1 cellular context compared by ENCODE assay signal in the genomic region with DNA sequence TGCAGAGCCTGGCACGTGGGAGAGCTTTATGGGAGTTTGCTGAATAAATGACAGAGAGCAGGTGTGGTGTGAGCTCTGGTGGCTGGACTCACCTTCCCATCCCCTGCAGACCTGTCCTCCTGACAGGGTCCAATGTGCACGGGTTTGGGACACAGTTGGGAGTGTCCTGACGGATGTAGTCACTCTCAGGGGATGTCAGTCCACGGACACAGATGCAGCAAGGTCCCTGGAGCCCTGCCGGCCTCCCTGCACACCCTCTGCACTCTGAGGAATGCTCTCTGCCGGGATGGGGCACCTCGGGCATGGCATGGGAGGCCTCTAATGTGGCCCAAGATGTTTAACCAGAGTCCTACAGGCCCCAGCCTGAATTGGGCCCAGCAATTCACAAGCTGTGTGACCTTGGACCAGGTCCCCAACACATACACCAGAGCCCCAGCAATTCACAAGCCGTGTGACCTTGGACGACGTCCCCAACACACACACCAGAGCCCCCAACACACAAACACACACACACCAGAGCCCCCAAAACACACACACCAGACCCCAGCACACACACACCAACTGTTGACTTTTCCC.
TF ChIP-seq lines count a peak whose summit lies in the region.

No MANE protein-coding gene starts in this region.

TF ChIP-seq in H1, 55 proteins besides CTCF, POLR2A, EP300 and RAD21:
- TF ChIP-seq, protein P1, sequence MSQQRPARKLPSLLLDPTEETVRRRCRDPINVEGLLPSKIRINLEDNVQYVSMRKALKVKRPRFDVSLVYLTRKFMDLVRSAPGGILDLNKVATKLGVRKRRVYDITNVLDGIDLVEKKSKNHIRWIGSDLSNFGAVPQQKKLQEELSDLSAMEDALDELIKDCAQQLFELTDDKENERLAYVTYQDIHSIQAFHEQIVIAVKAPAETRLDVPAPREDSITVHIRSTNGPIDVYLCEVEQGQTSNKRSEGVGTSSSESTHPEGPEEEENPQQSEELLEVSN (IDR thresholded peaks at IDR 0.05), result no peak
- no peak for TF ChIP-seq SIX5 (IDR thresholded peaks at IDR 0.05; ENCODE audit: low read depth, low read length)
- no peak for TF ChIP-seq KDM5A (IDR thresholded peaks at IDR 0.05; ENCODE audit: low read length)
